23 cellular contexts compared by ENCODE assay signal in the genomic region with DNA sequence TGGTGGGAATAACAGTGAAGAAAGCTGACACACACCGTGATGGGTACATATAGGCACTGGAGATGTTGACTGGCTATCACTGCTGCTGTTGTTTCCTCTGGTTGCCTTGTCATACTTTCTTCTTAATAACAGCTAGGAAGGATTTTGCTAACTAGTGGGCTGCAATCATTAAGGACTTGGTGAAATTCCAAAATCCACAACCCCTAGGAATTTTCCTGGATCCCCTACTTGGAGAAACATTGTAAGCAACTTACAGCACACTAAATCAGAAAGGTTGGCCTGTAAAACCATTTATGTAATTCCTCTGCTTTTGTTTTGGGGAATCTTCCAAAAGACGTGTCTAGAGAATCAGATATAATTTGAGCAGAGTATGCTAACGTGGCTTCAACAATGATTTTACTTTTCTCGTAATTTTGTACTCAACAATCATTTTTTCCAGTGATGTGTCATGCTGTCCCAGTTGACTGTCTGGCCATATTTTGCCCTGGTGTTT. TPM values are rescaled to one million over a fixed set of nuclear protein-coding genes. Genes with fewer than 3 reads are reported as not detected.
A peak's percentile ranks its signal among the peaks of the same experiment; 100 is the strongest.
DNase-seq lines count a peak whose midpoint lies in the region; ATAC-seq and TF ChIP-seq lines count a peak whose summit lies in the region.
"Had no signal": no experiment of that assay in that cellular context is flagged by ENCODE, and none has a peak within 500 bp of the region (broad histone marks: within the 10 kb centered on the region; RNA-seq: fewer than 3 reads in every experiment).

No MANE protein-coding gene starts in this region.

- in situ Hi-C loops in gastrocnemius medialis (cut with MboI; ENCODE audit: low sequenced_read_pairs in 4 of 4): no loop called here

- peak overlapping the region; percentile 21 to 51 (median 50) for H3K27ac ChIP-seq in gastrocnemius medialis
- H3K27ac ChIP-seq: BLaER1 treated with 17β-estradiol and CSF1 and Interleukin-3, amounts not matched to agents 10 nM and 100 nM; foreskin keratinocyte; right lobe of liver had no signal

- TF ChIP-seq POLR2A in gastrocnemius medialis (IDR thresholded peaks at IDR 0.05): no peak

- no peaks in the 10 kb centered on the region for H3K36me3 ChIP-seq in gastrocnemius medialis
- H3K36me3 ChIP-seq: BLaER1 treated with 17β-estradiol and CSF1 and Interleukin-3, amounts not matched to agents 10 nM and 100 nM; right lobe of liver had no signal

- TF ChIP-seq CTCF in gastrocnemius medialis (IDR thresholded peaks at IDR 0.05 in 4 of 5, conservative IDR thresholded peaks at IDR 0.05 in 1 of 5): no peak
- TF ChIP-seq CTCF in GM10266 (IDR thresholded peaks at IDR 0.05; ENCODE audit: control insufficient read depth, insufficient read depth, low read depth, missing control alignments): no peak

- intact Hi-C loops in Right ventricle myocardium inferior (cut with DNase I): no loop called here
- intact Hi-C loops in cardiac septum (cut with DNase I): no loop called here
- intact Hi-C loops in left cardiac atrium (cut with DNase I): no loop called here
- intact Hi-C loops in gastrocnemius medialis (cut with DNase I; ENCODE audit: low total_unique reads): loop anchor here (5.0 kb wide), 1 partner anchor 69 kb away; no protein-coding TSS in a partner anchor

- peaks cover 6% of the 10 kb centered on the region in 2 donors for H3K4me1 ChIP-seq in gastrocnemius medialis
- H3K4me1 ChIP-seq: BLaER1 treated with 17β-estradiol and CSF1 and Interleukin-3, amounts not matched to agents 10 nM and 100 nM; foreskin keratinocyte; right lobe of liver had no signal

- ATAC-seq in Right ventricle myocardium inferior (peak; percentile 77), left cardiac atrium (peak; percentile 54 to 74), gastrocnemius medialis (peak; percentile 27 to 52), GM21576 (IDR thresholded peaks at IDR 0.05; ENCODE audit: unreplicated experiment) (no peak), GM19324 (IDR thresholded peaks at IDR 0.05; ENCODE audit: low FRiP score, unreplicated experiment) (no peak)
- ATAC-seq: activated CD4-positive, CD25-positive, alpha-beta regulatory T cell treated with anti-CD3 and anti-CD28 coated beads, Interleukin-2, amount 50 U/mL, for 24 hours; foreskin keratinocyte; GM12878; right lobe of liver had no signal

- H3K27me3 ChIP-seq in gastrocnemius medialis: no peaks in the 10 kb centered on the region
- H3K27me3 ChIP-seq: BLaER1 treated with 17β-estradiol and CSF1 and Interleukin-3, amounts not matched to agents 10 nM and 100 nM; foreskin keratinocyte; right lobe of liver had no signal

- DNase-seq in Right ventricle myocardium inferior (ENCODE audit: missing footprints) (no peak), cardiac septum (ENCODE audit: low spot score) (no peak), left cardiac atrium (no peak), gastrocnemius medialis (no peak), GM10266 (ENCODE audit: extremely low spot score) (no peak), cortex of kidney (lab: John Stamatoyannopoulos, UW) (no peak)
- DNase-seq: 8988T; activated effector memory CD4-positive, alpha-beta T cell treated with Interleukin-2 at 50 U/mL for 16 hours; amniotic stem cell; foreskin keratinocyte; GDM1; Kasumi-1; NCI-H1105 treated with DMSO at 0.1 percent for 48 hours; NCI-H2171; NCI-H82; right lobe of liver; stimulated activated CD4-positive, alpha-beta T cell treated with anti-CD3 and anti-CD28 coated beads, Interleukin-2, amount 100 ng/mL, for 48 hours; T1000 had no signal

- H3K4me3 ChIP-seq in gastrocnemius medialis: no peak overlapping the region
- H3K4me3 ChIP-seq: BLaER1 treated with 17β-estradiol and CSF1 and Interleukin-3, amounts not matched to agents 10 nM and 100 nM; GM12878; right lobe of liver had no signal

- no peaks in the 10 kb centered on the region for H3K9me3 ChIP-seq in gastrocnemius medialis
- H3K9me3 ChIP-seq: BLaER1 treated with 17β-estradiol and CSF1 and Interleukin-3, amounts not matched to agents 10 nM and 100 nM; right lobe of liver had no signal

RNA-seq across cellular contexts. Expression of gene COL3A1, which starts 8.0 kb away (rescaled TPM):
- 72.7 TPM for total RNA-seq in Right ventricle myocardium inferior
- 180 TPM for total RNA-seq in cardiac septum
- 100 to 1,000 TPM; 202 to 305 TPM for total RNA-seq in left cardiac atrium
- total RNA-seq in gastrocnemius medialis: 10 to 100 TPM in 3 of 4 donors, 1 to 10 TPM in 1; 6.5 to 42.7 (median 15.0) TPM

Comparison
In these comparisons a context has a peak if more than half of its experiments do, and no peak if none do; other contexts are left out.
1. ATAC-seq: peak in Right ventricle myocardium inferior (single experiment), left cardiac atrium (2 of 2) and gastrocnemius medialis (2 of 2); none in GM21576 (single experiment) and GM19324 (single experiment).